In the genomic region with DNA sequence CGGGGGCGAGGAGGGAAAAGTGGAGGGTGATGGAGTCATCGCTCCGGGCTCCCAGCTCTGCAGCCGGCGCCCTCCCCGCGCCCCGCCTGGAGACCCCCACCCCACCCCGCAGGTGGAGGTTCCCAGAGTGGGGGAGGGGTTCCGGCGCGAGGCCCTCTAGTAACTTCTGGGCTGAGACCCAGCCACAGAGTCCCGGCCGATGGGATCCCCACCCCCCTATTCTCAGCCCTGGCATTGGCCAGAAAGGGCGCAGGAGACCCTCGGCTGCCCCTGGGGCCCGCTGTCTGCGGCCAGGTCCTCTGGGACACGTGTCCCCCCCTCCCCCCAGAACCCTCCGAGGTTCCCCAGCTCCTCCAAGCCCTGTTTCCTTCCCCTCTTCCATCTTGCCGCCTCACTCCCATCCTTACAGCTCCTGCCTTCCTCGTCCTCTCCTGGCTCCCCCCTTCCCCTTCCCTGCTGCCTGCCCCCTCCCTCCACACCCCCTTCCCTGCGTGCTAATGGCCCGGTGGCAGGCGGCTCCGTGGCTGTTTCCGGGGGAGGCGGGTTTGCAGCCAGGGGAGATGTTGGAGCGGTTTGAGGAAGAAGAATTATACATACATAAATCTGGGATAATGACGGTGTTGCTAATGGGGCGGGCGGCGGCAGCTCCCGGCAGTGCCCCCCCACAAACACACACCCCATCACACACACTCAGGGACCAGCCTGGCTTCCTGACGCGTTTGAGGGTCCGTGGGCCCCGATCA, we compare ENCODE assay signal across 8 cellular contexts. TPM values are rescaled to one million over a fixed set of nuclear protein-coding genes. Genes with fewer than 3 reads are reported as not detected.
DNase-seq lines count a peak whose midpoint lies in the region; ATAC-seq and TF ChIP-seq lines count a peak whose summit lies in the region.
"Not testable (repeated sequence)": the region's sequence is repeated elsewhere in the genome, so short reads cannot be mapped to it uniquely, and the experiment has no call there.

No MANE protein-coding gene starts in this region.

- H3K27ac Mint-ChIP-seq in T-helper 17 cell, result not testable (repeated sequence)
- peak overlapping the region; percentile 88 for H3K27ac Mint-ChIP-seq in activated naive CD4-positive, alpha-beta T cell treated with anti-CD3 and anti-CD28 coated beads, Interleukin-2, amount 50 U/mL, for 24 hours

- H3K27ac ChIP-seq in esophagus (ENCODE audit: low read depth in 2 of 2, low read length in 1 of 2) (peak overlapping the region in 1 of 2 donors; percentile 31), upper lobe of right lung (peak overlapping the region; percentile 24)
- not testable (repeated sequence) for H3K27ac ChIP-seq in right lobe of liver

- ATAC-seq in T-helper 17 cell (peak; percentile 35), right lobe of liver (peak; percentile 14 to 45 (median 32)), upper lobe of right lung (peak; percentile 37)

- H3K27me3 ChIP-seq in esophagus (ENCODE audit: control insufficient read depth in 1 of 2, insufficient read depth in 2 of 2, low read length in 2 of 2); right lobe of liver; upper lobe of right lung: not testable (repeated sequence)

- H3K4me3 Mint-ChIP-seq in T-helper 17 cell, result peak overlapping the region; percentile 84
- peak overlapping the region; percentile 79 for H3K4me3 Mint-ChIP-seq in activated naive CD4-positive, alpha-beta T cell treated with anti-CD3 and anti-CD28 coated beads, Interleukin-2, amount 50 U/mL, for 24 hours

- TF ChIP-seq CTCF in right lobe of liver (IDR thresholded peaks at IDR 0.05); upper lobe of right lung (IDR thresholded peaks at IDR 0.05): not testable (repeated sequence)

- 2 to 4% methylated on average over 31 to 38 of the region's 39 CpGs for WGBS in esophagus, 2 donors
- WGBS in right lobe of liver (ENCODE audit: insufficient coverage, low coverage, low lambda C conversion rate, missing lambda C conversion rate), result 2% methylated on average over 16 of the region's 39 CpGs

- H3K9me3 Mint-ChIP-seq in activated naive CD4-positive, alpha-beta T cell treated with anti-CD3 and anti-CD28 coated beads, Interleukin-2, amount 50 U/mL, for 24 hours, result not testable (repeated sequence)

- intact Hi-C loops in right lobe of liver (cut with DNase I); upper lobe of right lung (cut with DNase I): not testable (repeated sequence)

- H3K27me3 Mint-ChIP-seq in T-helper 17 cell; activated naive CD4-positive, alpha-beta T cell treated with anti-CD3 and anti-CD28 coated beads, Interleukin-2, amount 50 U/mL, for 24 hours: not testable (repeated sequence)

- not testable (repeated sequence) for H3K4me1 ChIP-seq in esophagus (ENCODE audit: control insufficient read depth in 2 of 2, insufficient read depth in 2 of 2, low read length in 1 of 2); right lobe of liver; upper lobe of right lung

- H3K4me3 ChIP-seq in esophagus (ENCODE audit: low read depth in 1 of 2, low read length in 2 of 2), result peak overlapping the region; percentile 37 to 46
- peak overlapping the region; percentile 16 to 40 (median 31) for H3K4me3 ChIP-seq in right lobe of liver
- H3K4me3 ChIP-seq in upper lobe of right lung, result peak overlapping the region; percentile 45

- not testable (repeated sequence) for H3K36me3 ChIP-seq in esophagus (ENCODE audit: control insufficient read depth in 2 of 2, insufficient read depth in 2 of 2, low read length in 1 of 2); right lobe of liver; upper lobe of right lung

- H3K4me1 Mint-ChIP-seq in T-helper 17 cell, result peaks cover 10% of the 10 kb centered on the region
- not testable (repeated sequence) for H3K4me1 Mint-ChIP-seq in activated naive CD4-positive, alpha-beta T cell treated with anti-CD3 and anti-CD28 coated beads, Interleukin-2, amount 50 U/mL, for 24 hours

- H3K36me3 Mint-ChIP-seq in T-helper 17 cell (ENCODE audit: low read depth); activated naive CD4-positive, alpha-beta T cell treated with anti-CD3 and anti-CD28 coated beads, Interleukin-2, amount 50 U/mL, for 24 hours: not testable (repeated sequence)

- peak; percentile 48 for DNase-seq in ELF-1 (ENCODE audit: low read depth, low spot score)
- DNase-seq in NCI-H146 treated with DMSO at 0.1 percent for 48 hours (lab: John Stamatoyannopoulos, UW; ENCODE audit: unreplicated experiment), result peak; percentile 14
- DNase-seq in T-helper 17 cell, upper lobe of right lung: not testable (repeated sequence)
- peak in 2 of 3 donors; percentile 23 to 54 for DNase-seq in right lobe of liver
- peak; percentile 71 for DNase-seq in retina

- not testable (repeated sequence) for TF ChIP-seq POLR2A in right lobe of liver (IDR thresholded peaks at IDR 0.05)

- not testable (repeated sequence) for H3K9me3 ChIP-seq in T-helper 17 cell (ENCODE audit: control insufficient read depth, low read length, poor library complexity, severe bottlenecking); esophagus (ENCODE audit: control insufficient read depth in 2 of 2, insufficient read depth in 1 of 2, low read depth in 1 of 2, low read length in 1 of 2); right lobe of liver; upper lobe of right lung

RNA-seq across cellular contexts. Expression of a gene that starts 43.2 kb away (rescaled TPM):
- total RNA-seq in T-helper 17 cell (10 to 100 TPM; 14.9 to 30.8 TPM), right lobe of liver (1 to 10 TPM in 3 of 6 experiments, under 1 TPM in 3; 0.46 to 4.6 (median 1.3) TPM), upper lobe of right lung (26.3 TPM)
- polyA plus RNA-seq in esophagus, result 10 to 100 TPM in 1 of 2 donors, 1 to 10 TPM in 1; 4.7 to 11.1 TPM
